Comparison of ENCODE assay signal across 10 cellular contexts in genomic region chr19:14135355-14135754, GRCh38. TPM values are rescaled to one million over a fixed set of nuclear protein-coding genes. Genes with fewer than 3 reads are reported as not detected.
A peak's percentile ranks its signal among the peaks of the same experiment; 100 is the strongest.
DNase-seq lines count a peak whose midpoint lies in the region; ATAC-seq and TF ChIP-seq lines count a peak whose summit lies in the region.
"Had no signal": no experiment of that assay in that cellular context is flagged by ENCODE, and none has a peak within 500 bp of the region (broad histone marks: within the 10 kb centered on the region; RNA-seq: fewer than 3 reads in every experiment).

No MANE protein-coding gene starts in this region.

- H3K27ac ChIP-seq in BLaER1: peak overlapping the region; percentile 78; the same call in 1 of the 2 replicates
- no peak overlapping the region for H3K27ac ChIP-seq in HUES6 (ENCODE audit: low read depth, low read length)
- H3K27ac ChIP-seq in right atrium auricular region: no peak overlapping the region

- H3K36me3 ChIP-seq in BLaER1 (peaks cover 32% of the 10 kb centered on the region), HUES6 (ENCODE audit: control insufficient read depth, insufficient read depth, low read length) (peaks cover 10% of the 10 kb centered on the region), right atrium auricular region (no peaks in the 10 kb centered on the region)

- H3K4me2 ChIP-seq in BLaER1: peak overlapping the region; percentile 97

- no peaks in the 10 kb centered on the region for H3K27me3 Mint-ChIP-seq in activated naive CD8-positive, alpha-beta T cell treated with anti-CD3 and anti-CD28 coated beads, Interleukin-2, amount 50 U/mL, for 24 hours
- no peaks in the 10 kb centered on the region for H3K27me3 Mint-ChIP-seq in mesothelial cell of epicardium (ENCODE audit: low read depth)

- H3K9me3 Mint-ChIP-seq in activated naive CD8-positive, alpha-beta T cell treated with anti-CD3 and anti-CD28 coated beads, Interleukin-2, amount 50 U/mL, for 24 hours: no peaks in the 10 kb centered on the region
- no peaks in the 10 kb centered on the region for H3K9me3 Mint-ChIP-seq in mesothelial cell of epicardium

- H3K27me3 ChIP-seq in BLaER1 (no peaks in the 10 kb centered on the region), HUES6 (ENCODE audit: control insufficient read depth, insufficient read depth, low read length) (no peaks in the 10 kb centered on the region), right atrium auricular region (no peaks in the 10 kb centered on the region)

- H3K4me1 ChIP-seq in BLaER1 (peaks cover 49% of the 10 kb centered on the region), HUES6 (ENCODE audit: control insufficient read depth, insufficient read depth, low read length) (peaks cover 8% of the 10 kb centered on the region), right atrium auricular region (peaks cover 0 to 29% of the 10 kb centered on the region in 2 donors)

- H3K4me1 Mint-ChIP-seq in activated naive CD8-positive, alpha-beta T cell treated with anti-CD3 and anti-CD28 coated beads, Interleukin-2, amount 50 U/mL, for 24 hours: peaks cover 34% of the 10 kb centered on the region
- peaks cover 27% of the 10 kb centered on the region for H3K4me1 Mint-ChIP-seq in mesothelial cell of epicardium

- ATAC-seq in activated naive CD8-positive, alpha-beta T cell treated with anti-CD3 and anti-CD28 coated beads, Interleukin-2, amount 50 U/mL, for 24 hours: no peak

- H3K9me3 ChIP-seq in BLaER1 (no peaks in the 10 kb centered on the region), HUES6 (ENCODE audit: control insufficient read depth, insufficient read depth, low read depth, low read length) (no peaks in the 10 kb centered on the region), right atrium auricular region (no peaks in the 10 kb centered on the region)

- TF ChIP-seq CTCF in mesothelial cell of epicardium (IDR thresholded peaks at IDR 0.05; ENCODE audit: unreplicated experiment) (no peak), right atrium auricular region (IDR thresholded peaks at IDR 0.05) (no peak)

- H3K9ac ChIP-seq in BLaER1 (peak overlapping the region; percentile 81), HUES6 (ENCODE audit: low read length) (peak overlapping the region; percentile 46)

- H3K27ac Mint-ChIP-seq in activated naive CD8-positive, alpha-beta T cell treated with anti-CD3 and anti-CD28 coated beads, Interleukin-2, amount 50 U/mL, for 24 hours: no peak overlapping the region
- H3K27ac Mint-ChIP-seq in mesothelial cell of epicardium: peak overlapping the region; percentile 86

- H4K20me1 ChIP-seq in BLaER1: peaks cover 10% of the 10 kb centered on the region; the same call in 1 of the 2 replicates

- DNase-seq in activated naive CD8-positive, alpha-beta T cell treated with anti-CD3 and anti-CD28 coated beads, Interleukin-2, amount 50 U/mL, for 24 hours: no peak
- DNase-seq in mesothelial cell of epicardium (ENCODE audit: low spot score in 2 of 2, unreplicated experiment in 2 of 2) (no peak), middle frontal gyrus (ENCODE audit: extremely low spot score, low spot score) (no peak), right atrium auricular region (ENCODE audit: low spot score) (no peak), COLO829 (ENCODE audit: low spot score) (no peak), KG1 (lab: John Stamatoyannopoulos, UW) (no peak)

- H3K4me3 Mint-ChIP-seq in activated naive CD8-positive, alpha-beta T cell treated with anti-CD3 and anti-CD28 coated beads, Interleukin-2, amount 50 U/mL, for 24 hours: peak overlapping the region; percentile 90
- peak overlapping the region; percentile 90 for H3K4me3 Mint-ChIP-seq in mesothelial cell of epicardium

- peaks cover 21% of the 10 kb centered on the region for H3K36me3 Mint-ChIP-seq in activated naive CD8-positive, alpha-beta T cell treated with anti-CD3 and anti-CD28 coated beads, Interleukin-2, amount 50 U/mL, for 24 hours (ENCODE audit: low read depth)
- H3K36me3 Mint-ChIP-seq in mesothelial cell of epicardium: no peaks in the 10 kb centered on the region

- H3K4me3 ChIP-seq in BLaER1 (peak overlapping the region; percentile 84), HUES6 (ENCODE audit: low read depth, low read length) (peak overlapping the region; percentile 89), right atrium auricular region (peak overlapping the region in 1 of 2 donors; percentile 66)
- H3K4me3 ChIP-seq: lung had no signal

RNA-seq across cellular contexts. Expression of gene ASF1B, which starts 1.0 kb away (rescaled TPM):
- 6.3 to 8.9 TPM (median 8.4 TPM) in 3 replicates for total RNA-seq in mesothelial cell of epicardium
- total RNA-seq in right atrium auricular region: 1 to 10 TPM in 1 of 2 donors, under 1 TPM in 1; 0.43 to 1.4 TPM

RNA-seq across cellular contexts. Expression of gene PRKACA, which starts 17.8 kb away (rescaled TPM):
- total RNA-seq in mesothelial cell of epicardium (80.9 to 87.7 TPM (median 82.9 TPM) in 3 replicates), right atrium auricular region (100 to 1,000 TPM; 144 to 185 TPM)

RNA-seq across cellular contexts. Expression of gene SAMD1, which starts 44.8 kb away (rescaled TPM):
- total RNA-seq in mesothelial cell of epicardium: 67.8 to 74.2 TPM (median 74.0 TPM) in 3 replicates
- total RNA-seq in right atrium auricular region: 10 to 100 TPM; 20.2 to 38.2 TPM

RNA-seq across cellular contexts. Expression of gene C19orf67, which starts 49.8 kb away (rescaled TPM):
- total RNA-seq in mesothelial cell of epicardium (0.45 to 0.90 TPM (median 0.58 TPM) in 3 replicates), right atrium auricular region (not detected)
- total RNA-seq: H4 had no signal
